In genomic region chr19:35931161-35931873, GRCh38 we compare ENCODE assay signal across 8 cellular contexts. TPM values are rescaled to one million over a fixed set of nuclear protein-coding genes. Genes with fewer than 3 reads are reported as not detected.
DNase-seq lines count a peak whose midpoint lies in the region; ATAC-seq and TF ChIP-seq lines count a peak whose summit lies in the region.

No MANE protein-coding gene starts in this region.

- H2AFZ ChIP-seq in parathyroid adenoma: peak overlapping the region; percentile 86

- peak overlapping the region; percentile 57 for H3K4me2 ChIP-seq in parathyroid adenoma (ENCODE audit: low read length)

- peak; percentile 82 for TF ChIP-seq POLR2A in transverse colon (IDR thresholded peaks at IDR 0.05)

- TF ChIP-seq CTCF in GM12865 (IDR thresholded peaks at IDR 0.05; ENCODE audit: insufficient read depth, low read depth, low read length, missing control alignments) (peak; percentile 97), parathyroid adenoma (IDR thresholded peaks at IDR 0.05) (peak; percentile 93), transverse colon (IDR thresholded peaks at IDR 0.05) (peak; percentile 65 to 96 (median 80))

- H3K27me3 ChIP-seq in parathyroid adenoma (ENCODE audit: control insufficient read depth, insufficient read depth, low read length) (no peaks in the 10 kb centered on the region), transverse colon (no peaks in the 10 kb centered on the region)

- DNase-seq in GM12865 (ENCODE audit: low read depth) (peak; percentile 100), NCI-H1105 (lab: John Stamatoyannopoulos, UW) (peak; percentile 99), SKM-1 treated with dmso at 0.1 percent for 144 hours (lab: John Stamatoyannopoulos, UW; ENCODE audit: unreplicated experiment) (peak; percentile 99), Right ventricle myocardium superior (peak; percentile 99), transverse colon (peak; percentile 100)
- DNase-seq in activated naive CD8-positive, alpha-beta T cell treated with anti-CD3 and anti-CD28 coated beads, Interleukin-2, amount 50 U/mL, for 16 hours (ENCODE audit: low read depth, low spot score): peak; percentile 98

- no peak for TF ChIP-seq EP300 in transverse colon (IDR thresholded peaks at IDR 0.05; ENCODE audit: low read depth)

- ATAC-seq in HG02642 (IDR thresholded peaks at IDR 0.05; ENCODE audit: poor library complexity, unreplicated experiment): peak; percentile 96
- ATAC-seq in Right ventricle myocardium superior (ENCODE audit: poor library complexity): peak; percentile 99

- H3K4me1 ChIP-seq in parathyroid adenoma (peaks cover 8% of the 10 kb centered on the region), transverse colon (peaks cover 6 to 22% (median 13%) of the 10 kb centered on the region in 4 donors)

- in situ Hi-C loops in transverse colon (cut with MboI; ENCODE audit: low pct_ligation_motif_present in 1 of 4, low pct_unique_long_range_greater_than_20kb in 1 of 4, low sequenced_read_pairs in 3 of 4): loop anchor here (5.0 to 10.0 kb wide), 3 partner anchors 47 to 237 kb away; no protein-coding TSS in a partner anchor

- H3K4me3 ChIP-seq in GM12865 (ENCODE audit: low read depth, low read length) (peak overlapping the region; percentile 60), parathyroid adenoma (ENCODE audit: low read depth, low read length) (peak overlapping the region; percentile 7), transverse colon (peak overlapping the region in 2 of 4 donors; percentile 10 to 33)

- H3K36me3 ChIP-seq in parathyroid adenoma (ENCODE audit: control insufficient read depth, insufficient read depth, low read length) (no peaks in the 10 kb centered on the region), transverse colon (no peaks in the 10 kb centered on the region)

- WGBS in transverse colon (ENCODE audit: low coverage in 1 of 2), 2 donors: 0 to 1% methylated on average over 1 to 43 of the region's 47 CpGs

- peak overlapping the region; percentile 63 for H3K27ac ChIP-seq in parathyroid adenoma
- peak overlapping the region; percentile 78 to 84 (median 83) for H3K27ac ChIP-seq in transverse colon

- intact Hi-C loops in Right ventricle myocardium superior (cut with DNase I): loop anchor here (5.0 to 10.0 kb wide), 3 partner anchors 49 to 217 kb away; partner anchors contain the start of genes HSPB6, KMT2B and PROSER3
- intact Hi-C loops in transverse colon (cut with DNase I; ENCODE audit: low total_unique reads): loop anchor here (5.0 to 10.0 kb wide), 2 partner anchors 49 to 187 kb away; partner anchors contain the start of genes IGFLR1, LIN37, PSENEN and U2AF1L4

- no peaks in the 10 kb centered on the region for H3K9me3 ChIP-seq in parathyroid adenoma (ENCODE audit: control insufficient read depth, low read length)
- H3K9me3 ChIP-seq in transverse colon: no peaks in the 10 kb centered on the region

- no peaks in the 10 kb centered on the region for H3K79me2 ChIP-seq in parathyroid adenoma

- no peak overlapping the region for H3K9ac ChIP-seq in parathyroid adenoma

RNA-seq across cellular contexts. Expression of gene LRFN3, which starts 4.9 kb away (rescaled TPM):
- total RNA-seq in Right ventricle myocardium superior (6.1 TPM), transverse colon (10 to 100 TPM; 12.1 to 48.6 (median 16.6) TPM)

RNA-seq across cellular contexts. Expression of gene TYROBP, which starts 23.2 kb away (rescaled TPM):
- total RNA-seq in Right ventricle myocardium superior (28.3 TPM), transverse colon (10 to 100 TPM; 25.6 to 81.5 (median 52.2) TPM)

RNA-seq across cellular contexts. Expression of gene HCST, which starts 29.0 kb away (rescaled TPM):
- total RNA-seq in Right ventricle myocardium superior (4.1 TPM), transverse colon (1 to 10 TPM in 1 of 4 donors, not detected in 3; 9.4 TPM)

RNA-seq across cellular contexts. Expression of gene NFKBID, which starts 31.0 kb away (rescaled TPM):
- 2.6 TPM for total RNA-seq in Right ventricle myocardium superior
- total RNA-seq in transverse colon: 10 to 100 TPM in 3 of 4 donors, 1 to 10 TPM in 1; 7.5 to 29.5 (median 13.1) TPM
